8 cellular contexts compared by ENCODE assay signal in genomic region chr15:70486451-70487379, GRCh38.
DNase-seq lines count a peak whose midpoint lies in the region; ATAC-seq and TF ChIP-seq lines count a peak whose summit lies in the region.

No MANE protein-coding gene starts in this region.

- H3K4me3 ChIP-seq in AG10803 (ENCODE audit: low read length) (no peak overlapping the region), fibroblast of pulmonary artery (replicated peaks; ENCODE audit: low read depth, low read length) (no peak overlapping the region)

- peak; percentile 92 for DNase-seq in AG10803 (ENCODE audit: low read depth)
- DNase-seq in activated CD4-positive, alpha-beta T cell treated with anti-CD3 and anti-CD28 coated beads for 4 hours = peak; percentile 40 to 55
- peak; percentile 77 for DNase-seq in fibroblast of pulmonary artery (ENCODE audit: low read depth)
- DNase-seq in stimulated activated CD4-positive, alpha-beta T cell treated with anti-CD3 and anti-CD28 coated beads, TNF-alpha, amount 100 ng/mL, for 48 hours (ENCODE audit: low read depth in 3 of 3) = peak; percentile 52 to 86 (median 75)
- DNase-seq in NCI-H1436 (lab: John Stamatoyannopoulos, UW) = no peak
- no peak for DNase-seq in NCI-H1048 (lab: John Stamatoyannopoulos, UW)

- peak; percentile 49 for ATAC-seq in GM19397 (IDR thresholded peaks at IDR 0.05; ENCODE audit: unreplicated experiment)
- ATAC-seq in HG03457 (IDR thresholded peaks at IDR 0.05; ENCODE audit: unreplicated experiment) = peak; percentile 57

- TF ChIP-seq CTCF in AG10803 (conservative IDR thresholded peaks at IDR 0.05; ENCODE audit: low read length) (no peak), fibroblast of pulmonary artery (IDR thresholded peaks at IDR 0.05; ENCODE audit: low read length, missing control alignments) (no peak)

Comparison
In these comparisons a context has a peak if more than half of its experiments do, and no peak if none do; other contexts are left out.
1. DNase-seq: peak in AG10803 (single experiment), activated CD4-positive, alpha-beta T cell treated with anti-CD3 and anti-CD28 coated beads for 4 hours (2 of 2), fibroblast of pulmonary artery (single experiment) and stimulated activated CD4-positive, alpha-beta T cell treated with anti-CD3 and anti-CD28 coated beads, TNF-alpha, amount 100 ng/mL, for 48 hours (3 of 3); none in NCI-H1436 (single experiment) and NCI-H1048 (single experiment).